In the genomic region with DNA sequence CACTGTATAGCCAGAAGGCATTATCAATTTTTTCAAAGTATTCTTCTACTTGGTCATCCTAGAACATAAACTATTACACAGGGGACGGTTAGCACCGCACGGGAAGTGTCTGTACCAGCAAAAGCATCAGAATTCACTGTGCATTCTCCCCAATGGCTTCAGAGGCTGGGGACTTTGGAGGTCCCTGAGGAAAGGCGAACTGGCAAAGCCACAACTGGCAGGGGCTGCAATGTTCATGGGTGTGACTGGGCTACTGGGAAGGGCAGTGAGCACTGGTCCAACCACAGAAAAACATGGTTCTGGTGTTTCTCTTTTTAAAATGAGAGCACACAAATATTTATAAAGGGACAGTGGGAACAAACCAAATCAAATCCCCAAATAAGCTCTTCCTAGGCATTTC, we compare ENCODE assay signal across 2 cellular contexts.
TF ChIP-seq lines count a peak whose summit lies in the region.

No MANE protein-coding gene starts in this region.

TF ChIP-seq in GM23338, 12 proteins besides CTCF, POLR2A, EP300 and RAD21:
- TF ChIP-seq, protein P1, sequence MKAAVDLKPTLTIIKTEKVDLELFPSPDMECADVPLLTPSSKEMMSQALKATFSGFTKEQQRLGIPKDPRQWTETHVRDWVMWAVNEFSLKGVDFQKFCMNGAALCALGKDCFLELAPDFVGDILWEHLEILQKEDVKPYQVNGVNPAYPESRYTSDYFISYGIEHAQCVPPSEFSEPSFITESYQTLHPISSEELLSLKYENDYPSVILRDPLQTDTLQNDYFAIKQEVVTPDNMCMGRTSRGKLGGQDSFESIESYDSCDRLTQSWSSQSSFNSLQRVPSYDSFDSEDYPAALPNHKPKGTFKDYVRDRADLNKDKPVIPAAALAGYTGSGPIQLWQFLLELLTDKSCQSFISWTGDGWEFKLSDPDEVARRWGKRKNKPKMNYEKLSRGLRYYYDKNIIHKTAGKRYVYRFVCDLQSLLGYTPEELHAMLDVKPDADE (IDR thresholded peaks at IDR 0.05): no peak
- TF ChIP-seq EZH2 (IDR thresholded peaks at IDR 0.05; ENCODE audit: low read depth, unreplicated experiment): no peak
- no peak for TF ChIP-seq ZNF114 (CRISPR knock-in tag; IDR thresholded peaks at IDR 0.05)
- TF ChIP-seq JUNB (IDR thresholded peaks at IDR 0.05; ENCODE audit: unreplicated experiment): no peak
- no peak for TF ChIP-seq ZNF331 (CRISPR knock-in tag; IDR thresholded peaks at IDR 0.05; ENCODE audit: low read depth)
- no peak for TF ChIP-seq CREB1 (CRISPR knock-in tag; IDR thresholded peaks at IDR 0.05; ENCODE audit: low read depth)
TF ChIP-seq in GM23338: peak in this region for 0.

TF ChIP-seq in GM12878, 131 proteins besides CTCF, POLR2A, EP300 and RAD21 (continued from another document):
- TF ChIP-seq, protein P2, sequence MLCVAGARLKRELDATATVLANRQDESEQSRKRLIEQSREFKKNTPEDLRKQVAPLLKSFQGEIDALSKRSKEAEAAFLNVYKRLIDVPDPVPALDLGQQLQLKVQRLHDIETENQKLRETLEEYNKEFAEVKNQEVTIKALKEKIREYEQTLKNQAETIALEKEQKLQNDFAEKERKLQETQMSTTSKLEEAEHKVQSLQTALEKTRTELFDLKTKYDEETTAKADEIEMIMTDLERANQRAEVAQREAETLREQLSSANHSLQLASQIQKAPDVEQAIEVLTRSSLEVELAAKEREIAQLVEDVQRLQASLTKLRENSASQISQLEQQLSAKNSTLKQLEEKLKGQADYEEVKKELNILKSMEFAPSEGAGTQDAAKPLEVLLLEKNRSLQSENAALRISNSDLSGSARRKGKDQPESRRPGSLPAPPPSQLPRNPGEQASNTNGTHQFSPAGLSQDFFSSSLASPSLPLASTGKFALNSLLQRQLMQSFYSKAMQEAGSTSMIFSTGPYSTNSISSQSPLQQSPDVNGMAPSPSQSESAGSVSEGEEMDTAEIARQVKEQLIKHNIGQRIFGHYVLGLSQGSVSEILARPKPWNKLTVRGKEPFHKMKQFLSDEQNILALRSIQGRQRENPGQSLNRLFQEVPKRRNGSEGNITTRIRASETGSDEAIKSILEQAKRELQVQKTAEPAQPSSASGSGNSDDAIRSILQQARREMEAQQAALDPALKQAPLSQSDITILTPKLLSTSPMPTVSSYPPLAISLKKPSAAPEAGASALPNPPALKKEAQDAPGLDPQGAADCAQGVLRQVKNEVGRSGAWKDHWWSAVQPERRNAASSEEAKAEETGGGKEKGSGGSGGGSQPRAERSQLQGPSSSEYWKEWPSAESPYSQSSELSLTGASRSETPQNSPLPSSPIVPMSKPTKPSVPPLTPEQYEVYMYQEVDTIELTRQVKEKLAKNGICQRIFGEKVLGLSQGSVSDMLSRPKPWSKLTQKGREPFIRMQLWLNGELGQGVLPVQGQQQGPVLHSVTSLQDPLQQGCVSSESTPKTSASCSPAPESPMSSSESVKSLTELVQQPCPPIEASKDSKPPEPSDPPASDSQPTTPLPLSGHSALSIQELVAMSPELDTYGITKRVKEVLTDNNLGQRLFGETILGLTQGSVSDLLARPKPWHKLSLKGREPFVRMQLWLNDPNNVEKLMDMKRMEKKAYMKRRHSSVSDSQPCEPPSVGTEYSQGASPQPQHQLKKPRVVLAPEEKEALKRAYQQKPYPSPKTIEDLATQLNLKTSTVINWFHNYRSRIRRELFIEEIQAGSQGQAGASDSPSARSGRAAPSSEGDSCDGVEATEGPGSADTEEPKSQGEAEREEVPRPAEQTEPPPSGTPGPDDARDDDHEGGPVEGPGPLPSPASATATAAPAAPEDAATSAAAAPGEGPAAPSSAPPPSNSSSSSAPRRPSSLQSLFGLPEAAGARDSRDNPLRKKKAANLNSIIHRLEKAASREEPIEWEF (IDR thresholded peaks at IDR 0.05; ENCODE audit: insufficient replicate concordance, low read depth, low read length): no peak
- TF ChIP-seq, protein P3, sequence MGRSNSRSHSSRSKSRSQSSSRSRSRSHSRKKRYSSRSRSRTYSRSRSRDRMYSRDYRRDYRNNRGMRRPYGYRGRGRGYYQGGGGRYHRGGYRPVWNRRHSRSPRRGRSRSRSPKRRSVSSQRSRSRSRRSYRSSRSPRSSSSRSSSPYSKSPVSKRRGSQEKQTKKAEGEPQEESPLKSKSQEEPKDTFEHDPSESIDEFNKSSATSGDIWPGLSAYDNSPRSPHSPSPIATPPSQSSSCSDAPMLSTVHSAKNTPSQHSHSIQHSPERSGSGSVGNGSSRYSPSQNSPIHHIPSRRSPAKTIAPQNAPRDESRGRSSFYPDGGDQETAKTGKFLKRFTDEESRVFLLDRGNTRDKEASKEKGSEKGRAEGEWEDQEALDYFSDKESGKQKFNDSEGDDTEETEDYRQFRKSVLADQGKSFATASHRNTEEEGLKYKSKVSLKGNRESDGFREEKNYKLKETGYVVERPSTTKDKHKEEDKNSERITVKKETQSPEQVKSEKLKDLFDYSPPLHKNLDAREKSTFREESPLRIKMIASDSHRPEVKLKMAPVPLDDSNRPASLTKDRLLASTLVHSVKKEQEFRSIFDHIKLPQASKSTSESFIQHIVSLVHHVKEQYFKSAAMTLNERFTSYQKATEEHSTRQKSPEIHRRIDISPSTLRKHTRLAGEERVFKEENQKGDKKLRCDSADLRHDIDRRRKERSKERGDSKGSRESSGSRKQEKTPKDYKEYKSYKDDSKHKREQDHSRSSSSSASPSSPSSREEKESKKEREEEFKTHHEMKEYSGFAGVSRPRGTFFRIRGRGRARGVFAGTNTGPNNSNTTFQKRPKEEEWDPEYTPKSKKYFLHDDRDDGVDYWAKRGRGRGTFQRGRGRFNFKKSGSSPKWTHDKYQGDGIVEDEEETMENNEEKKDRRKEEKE (IDR thresholded peaks at IDR 0.05): no peak
- TF ChIP-seq, protein P4, sequence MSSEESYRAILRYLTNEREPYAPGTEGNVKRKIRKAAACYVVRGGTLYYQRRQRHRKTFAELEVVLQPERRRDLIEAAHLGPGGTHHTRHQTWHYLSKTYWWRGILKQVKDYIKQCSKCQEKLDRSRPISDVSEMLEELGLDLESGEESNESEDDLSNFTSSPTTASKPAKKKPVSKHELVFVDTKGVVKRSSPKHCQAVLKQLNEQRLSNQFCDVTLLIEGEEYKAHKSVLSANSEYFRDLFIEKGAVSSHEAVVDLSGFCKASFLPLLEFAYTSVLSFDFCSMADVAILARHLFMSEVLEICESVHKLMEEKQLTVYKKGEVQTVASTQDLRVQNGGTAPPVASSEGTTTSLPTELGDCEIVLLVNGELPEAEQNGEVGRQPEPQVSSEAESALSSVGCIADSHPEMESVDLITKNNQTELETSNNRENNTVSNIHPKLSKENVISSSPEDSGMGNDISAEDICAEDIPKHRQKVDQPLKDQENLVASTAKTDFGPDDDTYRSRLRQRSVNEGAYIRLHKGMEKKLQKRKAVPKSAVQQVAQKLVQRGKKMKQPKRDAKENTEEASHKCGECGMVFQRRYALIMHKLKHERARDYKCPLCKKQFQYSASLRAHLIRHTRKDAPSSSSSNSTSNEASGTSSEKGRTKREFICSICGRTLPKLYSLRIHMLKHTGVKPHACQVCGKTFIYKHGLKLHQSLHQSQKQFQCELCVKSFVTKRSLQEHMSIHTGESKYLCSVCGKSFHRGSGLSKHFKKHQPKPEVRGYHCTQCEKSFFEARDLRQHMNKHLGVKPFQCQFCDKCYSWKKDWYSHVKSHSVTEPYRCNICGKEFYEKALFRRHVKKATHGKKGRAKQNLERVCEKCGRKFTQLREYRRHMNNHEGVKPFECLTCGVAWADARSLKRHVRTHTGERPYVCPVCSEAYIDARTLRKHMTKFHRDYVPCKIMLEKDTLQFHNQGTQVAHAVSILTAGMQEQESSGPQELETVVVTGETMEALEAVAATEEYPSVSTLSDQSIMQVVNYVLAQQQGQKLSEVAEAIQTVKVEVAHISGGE (CRISPR knock-in tag; IDR thresholded peaks at IDR 0.05): no peak
- TF ChIP-seq EZH2 (IDR thresholded peaks at IDR 0.05; ENCODE audit: borderline replicate concordance, control insufficient read depth, low read depth, low read length): no peak
- TF ChIP-seq MTA2 (IDR thresholded peaks at IDR 0.05; ENCODE audit: low read depth): no peak
- TF ChIP-seq, protein P5, sequence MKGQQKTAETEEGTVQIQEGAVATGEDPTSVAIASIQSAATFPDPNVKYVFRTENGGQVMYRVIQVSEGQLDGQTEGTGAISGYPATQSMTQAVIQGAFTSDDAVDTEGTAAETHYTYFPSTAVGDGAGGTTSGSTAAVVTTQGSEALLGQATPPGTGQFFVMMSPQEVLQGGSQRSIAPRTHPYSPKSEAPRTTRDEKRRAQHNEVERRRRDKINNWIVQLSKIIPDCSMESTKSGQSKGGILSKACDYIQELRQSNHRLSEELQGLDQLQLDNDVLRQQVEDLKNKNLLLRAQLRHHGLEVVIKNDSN (IDR thresholded peaks at IDR 0.05; ENCODE audit: borderline replicate concordance, extremely low read length, insufficient read depth, low read depth, low read length): no peak
- TF ChIP-seq RBBP5 (conservative IDR thresholded peaks at IDR 0.05): no peak
- TF ChIP-seq SIN3A (IDR thresholded peaks at IDR 0.05; ENCODE audit: low read depth, low read length): no peak
- TF ChIP-seq SUZ12 (IDR thresholded peaks at IDR 0.05; ENCODE audit: unreplicated experiment): no peak
- no peak for TF ChIP-seq ZBED1 (IDR thresholded peaks at IDR 0.05; ENCODE audit: borderline replicate concordance)
- no peak for TF ChIP-seq IRF4 (IDR thresholded peaks at IDR 0.05; ENCODE audit: low read depth, low read length)
- TF ChIP-seq ZNF207 (IDR thresholded peaks at IDR 0.05; ENCODE audit: borderline replicate concordance): no peak
- TF ChIP-seq, protein P6, sequence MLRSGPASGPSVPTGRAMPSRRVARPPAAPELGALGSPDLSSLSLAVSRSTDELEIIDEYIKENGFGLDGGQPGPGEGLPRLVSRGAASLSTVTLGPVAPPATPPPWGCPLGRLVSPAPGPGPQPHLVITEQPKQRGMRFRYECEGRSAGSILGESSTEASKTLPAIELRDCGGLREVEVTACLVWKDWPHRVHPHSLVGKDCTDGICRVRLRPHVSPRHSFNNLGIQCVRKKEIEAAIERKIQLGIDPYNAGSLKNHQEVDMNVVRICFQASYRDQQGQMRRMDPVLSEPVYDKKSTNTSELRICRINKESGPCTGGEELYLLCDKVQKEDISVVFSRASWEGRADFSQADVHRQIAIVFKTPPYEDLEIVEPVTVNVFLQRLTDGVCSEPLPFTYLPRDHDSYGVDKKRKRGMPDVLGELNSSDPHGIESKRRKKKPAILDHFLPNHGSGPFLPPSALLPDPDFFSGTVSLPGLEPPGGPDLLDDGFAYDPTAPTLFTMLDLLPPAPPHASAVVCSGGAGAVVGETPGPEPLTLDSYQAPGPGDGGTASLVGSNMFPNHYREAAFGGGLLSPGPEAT (IDR thresholded peaks at IDR 0.05; ENCODE audit: low read depth): no peak
- no peak for TF ChIP-seq BRCA1 (IDR thresholded peaks at IDR 0.05; ENCODE audit: low read depth, low read length)
- TF ChIP-seq, protein P7, sequence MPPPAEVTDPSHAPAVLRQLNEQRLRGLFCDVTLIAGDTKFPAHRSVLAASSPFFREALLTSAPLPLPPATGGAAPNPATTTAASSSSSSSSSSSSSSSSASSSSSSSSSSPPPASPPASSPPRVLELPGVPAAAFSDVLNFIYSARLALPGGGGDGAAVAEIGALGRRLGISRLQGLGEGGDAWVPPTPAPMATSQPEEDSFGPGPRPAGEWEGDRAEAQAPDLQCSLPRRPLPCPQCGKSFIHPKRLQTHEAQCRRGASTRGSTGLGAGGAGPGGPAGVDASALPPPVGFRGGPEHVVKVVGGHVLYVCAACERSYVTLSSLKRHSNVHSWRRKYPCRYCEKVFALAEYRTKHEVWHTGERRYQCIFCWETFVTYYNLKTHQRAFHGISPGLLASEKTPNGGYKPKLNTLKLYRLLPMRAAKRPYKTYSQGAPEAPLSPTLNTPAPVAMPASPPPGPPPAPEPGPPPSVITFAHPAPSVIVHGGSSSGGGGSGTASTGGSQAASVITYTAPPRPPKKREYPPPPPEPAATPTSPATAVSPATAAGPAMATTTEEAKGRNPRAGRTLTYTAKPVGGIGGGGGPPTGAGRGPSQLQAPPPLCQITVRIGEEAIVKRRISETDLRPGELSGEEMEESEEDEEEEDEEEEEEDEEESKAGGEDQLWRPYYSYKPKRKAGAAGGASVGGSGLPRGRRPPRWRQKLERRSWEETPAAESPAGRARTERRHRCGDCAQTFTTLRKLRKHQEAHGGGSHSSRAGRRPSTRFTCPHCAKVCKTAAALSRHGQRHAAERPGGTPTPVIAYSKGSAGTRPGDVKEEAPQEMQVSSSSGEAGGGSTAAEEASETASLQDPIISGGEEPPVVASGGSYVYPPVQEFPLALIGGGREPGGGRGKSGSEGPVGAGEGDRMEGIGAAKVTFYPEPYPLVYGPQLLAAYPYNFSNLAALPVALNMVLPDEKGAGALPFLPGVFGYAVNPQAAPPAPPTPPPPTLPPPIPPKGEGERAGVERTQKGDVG (CRISPR knock-in tag; IDR thresholded peaks at IDR 0.05): no peak
- no peak for TF ChIP-seq SMAD5 (IDR thresholded peaks at IDR 0.05; ENCODE audit: low read depth)
- TF ChIP-seq MTA3 (IDR thresholded peaks at IDR 0.05; ENCODE audit: borderline replicate concordance, low read length): no peak
- TF ChIP-seq, protein P8, sequence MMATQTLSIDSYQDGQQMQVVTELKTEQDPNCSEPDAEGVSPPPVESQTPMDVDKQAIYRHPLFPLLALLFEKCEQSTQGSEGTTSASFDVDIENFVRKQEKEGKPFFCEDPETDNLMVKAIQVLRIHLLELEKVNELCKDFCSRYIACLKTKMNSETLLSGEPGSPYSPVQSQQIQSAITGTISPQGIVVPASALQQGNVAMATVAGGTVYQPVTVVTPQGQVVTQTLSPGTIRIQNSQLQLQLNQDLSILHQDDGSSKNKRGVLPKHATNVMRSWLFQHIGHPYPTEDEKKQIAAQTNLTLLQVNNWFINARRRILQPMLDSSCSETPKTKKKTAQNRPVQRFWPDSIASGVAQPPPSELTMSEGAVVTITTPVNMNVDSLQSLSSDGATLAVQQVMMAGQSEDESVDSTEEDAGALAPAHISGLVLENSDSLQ (IDR thresholded peaks at IDR 0.05): no peak
- TF ChIP-seq, protein P9, sequence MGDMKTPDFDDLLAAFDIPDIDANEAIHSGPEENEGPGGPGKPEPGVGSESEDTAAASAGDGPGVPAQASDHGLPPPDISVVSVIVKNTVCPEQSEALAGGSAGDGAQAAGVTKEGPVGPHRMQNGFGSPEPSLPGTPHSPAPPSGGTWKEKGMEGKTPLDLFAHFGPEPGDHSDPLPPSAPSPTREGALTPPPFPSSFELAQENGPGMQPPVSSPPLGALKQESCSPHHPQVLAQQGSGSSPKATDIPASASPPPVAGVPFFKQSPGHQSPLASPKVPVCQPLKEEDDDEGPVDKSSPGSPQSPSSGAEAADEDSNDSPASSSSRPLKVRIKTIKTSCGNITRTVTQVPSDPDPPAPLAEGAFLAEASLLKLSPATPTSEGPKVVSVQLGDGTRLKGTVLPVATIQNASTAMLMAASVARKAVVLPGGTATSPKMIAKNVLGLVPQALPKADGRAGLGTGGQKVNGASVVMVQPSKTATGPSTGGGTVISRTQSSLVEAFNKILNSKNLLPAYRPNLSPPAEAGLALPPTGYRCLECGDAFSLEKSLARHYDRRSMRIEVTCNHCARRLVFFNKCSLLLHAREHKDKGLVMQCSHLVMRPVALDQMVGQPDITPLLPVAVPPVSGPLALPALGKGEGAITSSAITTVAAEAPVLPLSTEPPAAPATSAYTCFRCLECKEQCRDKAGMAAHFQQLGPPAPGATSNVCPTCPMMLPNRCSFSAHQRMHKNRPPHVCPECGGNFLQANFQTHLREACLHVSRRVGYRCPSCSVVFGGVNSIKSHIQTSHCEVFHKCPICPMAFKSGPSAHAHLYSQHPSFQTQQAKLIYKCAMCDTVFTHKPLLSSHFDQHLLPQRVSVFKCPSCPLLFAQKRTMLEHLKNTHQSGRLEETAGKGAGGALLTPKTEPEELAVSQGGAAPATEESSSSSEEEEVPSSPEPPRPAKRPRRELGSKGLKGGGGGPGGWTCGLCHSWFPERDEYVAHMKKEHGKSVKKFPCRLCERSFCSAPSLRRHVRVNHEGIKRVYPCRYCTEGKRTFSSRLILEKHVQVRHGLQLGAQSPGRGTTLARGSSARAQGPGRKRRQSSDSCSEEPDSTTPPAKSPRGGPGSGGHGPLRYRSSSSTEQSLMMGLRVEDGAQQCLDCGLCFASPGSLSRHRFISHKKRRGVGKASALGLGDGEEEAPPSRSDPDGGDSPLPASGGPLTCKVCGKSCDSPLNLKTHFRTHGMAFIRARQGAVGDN (IDR thresholded peaks at IDR 0.05): no peak
